10 cellular contexts compared by ENCODE assay signal in the genomic region with DNA sequence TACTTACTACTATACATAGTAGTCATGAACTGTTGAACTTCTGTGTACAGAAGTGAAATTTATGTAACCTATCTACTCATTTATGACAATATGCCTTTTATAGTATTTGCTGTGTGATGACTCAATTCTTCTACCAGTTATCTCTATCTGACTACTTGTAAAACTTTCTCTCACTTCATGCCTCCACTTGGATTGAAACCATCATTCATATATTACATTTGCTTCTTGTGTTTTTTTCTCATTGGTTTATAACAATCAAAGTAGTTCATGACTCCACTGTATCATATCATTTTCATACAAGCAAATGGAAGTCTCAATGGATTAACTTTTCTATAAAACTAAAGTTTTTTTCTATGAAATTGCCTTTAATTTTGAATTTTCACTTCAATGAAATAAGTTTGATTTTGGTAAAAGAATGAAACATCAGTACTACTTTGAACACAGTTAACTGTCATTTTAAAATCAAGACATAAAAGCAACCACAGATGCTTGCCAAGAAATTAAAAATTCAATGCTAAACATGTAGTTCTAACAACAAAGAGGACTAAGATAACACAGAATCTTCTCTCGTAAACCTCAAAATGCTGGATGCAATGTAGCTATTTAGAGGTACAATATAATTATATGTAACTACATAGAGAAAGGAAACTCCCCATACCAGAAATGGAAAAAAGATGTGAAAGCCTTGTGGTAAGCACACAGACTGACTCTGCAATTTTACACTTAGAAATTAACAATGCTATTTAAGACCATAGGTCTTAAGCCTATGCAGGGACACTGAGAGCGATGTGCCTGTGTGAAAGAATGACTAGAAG. TPM values are rescaled to one million over a fixed set of nuclear protein-coding genes. Genes with fewer than 3 reads are reported as not detected.
DNase-seq lines count a peak whose midpoint lies in the region; ATAC-seq and TF ChIP-seq lines count a peak whose summit lies in the region.
"Had no signal": no experiment of that assay in that cellular context is flagged by ENCODE, and none has a peak within 500 bp of the region (broad histone marks: within the 10 kb centered on the region; RNA-seq: fewer than 3 reads in every experiment).

No MANE protein-coding gene starts in this region.

- H3K9me3 Mint-ChIP-seq in activated CD8-positive, alpha-beta memory T cell treated with anti-CD3 and anti-CD28 coated beads, Interleukin-2, amount 10 ng/mL, durations not matched to agents 7 days and 5 days (ENCODE audit: low read depth): no peaks in the 10 kb centered on the region
- H3K9me3 Mint-ChIP-seq in stimulated activated naive CD8-positive, alpha-beta T cell treated with anti-CD3 and anti-CD28 coated beads, Interleukin-15, Interleukin-2, amounts not matched to agents 100 ng/mL and 50 ng/mL, for 24 hours: no peaks in the 10 kb centered on the region
- H3K9me3 Mint-ChIP-seq in HFFc6: no peaks in the 10 kb centered on the region
- H3K9me3 Mint-ChIP-seq: natural killer cell treated with Interleukin-12 subunit alpha and Interleukin-12 subunit beta and Interleukin-15 and Interleukin-18, amount 100 ng/mL, for 72 hours had no signal

- no peak overlapping the region for H3K27ac Mint-ChIP-seq in activated CD8-positive, alpha-beta memory T cell treated with anti-CD3 and anti-CD28 coated beads, Interleukin-2, amount 10 ng/mL, durations not matched to agents 7 days and 5 days
- H3K27ac Mint-ChIP-seq in stimulated activated naive CD8-positive, alpha-beta T cell treated with anti-CD3 and anti-CD28 coated beads, Interleukin-15, Interleukin-2, amounts not matched to agents 100 ng/mL and 50 ng/mL, for 24 hours: peak overlapping the region; percentile 16
- H3K27ac Mint-ChIP-seq in HFFc6: no peak overlapping the region; the same call in 1 of the 2 replicates
- H3K27ac Mint-ChIP-seq: natural killer cell treated with Interleukin-12 subunit alpha and Interleukin-12 subunit beta and Interleukin-15 and Interleukin-18, amount 100 ng/mL, for 72 hours had no signal

- no peaks in the 10 kb centered on the region for H3K36me3 Mint-ChIP-seq in activated CD8-positive, alpha-beta memory T cell treated with anti-CD3 and anti-CD28 coated beads, Interleukin-2, amount 10 ng/mL, durations not matched to agents 7 days and 5 days
- no peaks in the 10 kb centered on the region for H3K36me3 Mint-ChIP-seq in stimulated activated naive CD8-positive, alpha-beta T cell treated with anti-CD3 and anti-CD28 coated beads, Interleukin-15, Interleukin-2, amounts not matched to agents 100 ng/mL and 50 ng/mL, for 24 hours (ENCODE audit: low read depth)
- no peaks in the 10 kb centered on the region for H3K36me3 Mint-ChIP-seq in HFFc6 (ENCODE audit: low read depth)
- H3K36me3 Mint-ChIP-seq: natural killer cell treated with Interleukin-12 subunit alpha and Interleukin-12 subunit beta and Interleukin-15 and Interleukin-18, amount 100 ng/mL, for 72 hours had no signal

- DNase-seq in activated CD8-positive, alpha-beta memory T cell treated with anti-CD3 and anti-CD28 coated beads, Interleukin-2, amount 10 ng/mL, durations not matched to agents 7 days and 5 days: no peak
- no peak for DNase-seq in activated CD8-positive, alpha-beta memory T cell treated with anti-CD3 and anti-CD28 coated beads, Interleukin-2, amount 50 U/mL, for 48 hours
- DNase-seq in M059J (ENCODE audit: low read depth): peak; percentile 35
- DNase-seq in HFFc6: no peak
- no peak for DNase-seq in SW480 (ENCODE audit: low spot score)
- DNase-seq in DMS79 treated with DMSO at 0.1 percent for 48 hours (lab: John Stamatoyannopoulos, UW): no peak
- DNase-seq: effector CD8-positive, alpha-beta T cell had no signal

- peak; percentile 27 for ATAC-seq in activated CD8-positive, alpha-beta memory T cell treated with anti-CD3 and anti-CD28 coated beads, Interleukin-2, amount 10 ng/mL, durations not matched to agents 7 days and 5 days
- ATAC-seq in HG02759 (IDR thresholded peaks at IDR 0.05; ENCODE audit: unreplicated experiment): peak; percentile 87

- no peak for TF ChIP-seq CTCF in HFFc6 (IDR thresholded peaks at IDR 0.05)

- peaks cover 52% of the 10 kb centered on the region for H3K27me3 Mint-ChIP-seq in activated CD8-positive, alpha-beta memory T cell treated with anti-CD3 and anti-CD28 coated beads, Interleukin-2, amount 10 ng/mL, durations not matched to agents 7 days and 5 days
- H3K27me3 Mint-ChIP-seq in stimulated activated naive CD8-positive, alpha-beta T cell treated with anti-CD3 and anti-CD28 coated beads, Interleukin-15, Interleukin-2, amounts not matched to agents 100 ng/mL and 50 ng/mL, for 24 hours: peaks cover 34% of the 10 kb centered on the region
- peaks cover 16% of the 10 kb centered on the region for H3K27me3 Mint-ChIP-seq in HFFc6 (ENCODE audit: insufficient read depth)

- H3K4me1 Mint-ChIP-seq in activated CD8-positive, alpha-beta memory T cell treated with anti-CD3 and anti-CD28 coated beads, Interleukin-2, amount 10 ng/mL, durations not matched to agents 7 days and 5 days: peaks cover 12% of the 10 kb centered on the region
- peaks cover 32% of the 10 kb centered on the region for H3K4me1 Mint-ChIP-seq in stimulated activated naive CD8-positive, alpha-beta T cell treated with anti-CD3 and anti-CD28 coated beads, Interleukin-15, Interleukin-2, amounts not matched to agents 100 ng/mL and 50 ng/mL, for 24 hours (ENCODE audit: low read depth)
- peaks cover 34% of the 10 kb centered on the region for H3K4me1 Mint-ChIP-seq in HFFc6 (ENCODE audit: low read depth)

- CTCF ChIA-PET in activated CD8-positive, alpha-beta memory T cell treated with anti-CD3 and anti-CD28 coated beads, Interleukin-2, amount 10 ng/mL, durations not matched to agents 7 days and 5 days (lab: Charles Lee): no interaction called here

- no peak overlapping the region for H3K4me3 Mint-ChIP-seq in activated CD8-positive, alpha-beta memory T cell treated with anti-CD3 and anti-CD28 coated beads, Interleukin-2, amount 10 ng/mL, durations not matched to agents 7 days and 5 days
- H3K4me3 Mint-ChIP-seq in stimulated activated naive CD8-positive, alpha-beta T cell treated with anti-CD3 and anti-CD28 coated beads, Interleukin-15, Interleukin-2, amounts not matched to agents 100 ng/mL and 50 ng/mL, for 24 hours: peak overlapping the region; percentile 14
- no peak overlapping the region for H3K4me3 Mint-ChIP-seq in HFFc6
- H3K4me3 Mint-ChIP-seq: natural killer cell treated with Interleukin-12 subunit alpha and Interleukin-12 subunit beta and Interleukin-15 and Interleukin-18, amount 100 ng/mL, for 72 hours had no signal

RNA-seq across cellular contexts. Expression of a gene that starts 27.6 kb away (rescaled TPM):
- total RNA-seq in activated CD8-positive, alpha-beta memory T cell treated with anti-CD3 and anti-CD28 coated beads, Interleukin-2, amount 10 ng/mL, durations not matched to agents 7 days and 5 days: 1 to 10 TPM in 1 of 2 experiments, under 1 TPM in 1; 0.96 to 1.1 TPM
- 2.3 and 2.7 TPM in 2 replicates for total RNA-seq in M059J (2014; rRNA removed; shearing (Covaris generic))
- total RNA-seq in HFFc6 (2021; fragmentation: NEBNext Ultra II Directional; extraction: Animal tissue kit (Norgen Biotek cat#: 25700)): under 1 TPM; 0.14 to 0.91 (median 0.47) TPM

RNA-seq across cellular contexts. Expression of a gene that starts 43.7 kb away (rescaled TPM):
- 10 to 100 TPM; 32.5 to 42.6 TPM for total RNA-seq in activated CD8-positive, alpha-beta memory T cell treated with anti-CD3 and anti-CD28 coated beads, Interleukin-2, amount 10 ng/mL, durations not matched to agents 7 days and 5 days
- 34.4 and 43.0 TPM in 2 replicates for total RNA-seq in M059J (2014; rRNA removed; shearing (Covaris generic))
- total RNA-seq in HFFc6 (2021; fragmentation: NEBNext Ultra II Directional; extraction: Animal tissue kit (Norgen Biotek cat#: 25700)): 10 to 100 TPM; 24.5 to 45.5 (median 33.5) TPM
